In the genomic region with DNA sequence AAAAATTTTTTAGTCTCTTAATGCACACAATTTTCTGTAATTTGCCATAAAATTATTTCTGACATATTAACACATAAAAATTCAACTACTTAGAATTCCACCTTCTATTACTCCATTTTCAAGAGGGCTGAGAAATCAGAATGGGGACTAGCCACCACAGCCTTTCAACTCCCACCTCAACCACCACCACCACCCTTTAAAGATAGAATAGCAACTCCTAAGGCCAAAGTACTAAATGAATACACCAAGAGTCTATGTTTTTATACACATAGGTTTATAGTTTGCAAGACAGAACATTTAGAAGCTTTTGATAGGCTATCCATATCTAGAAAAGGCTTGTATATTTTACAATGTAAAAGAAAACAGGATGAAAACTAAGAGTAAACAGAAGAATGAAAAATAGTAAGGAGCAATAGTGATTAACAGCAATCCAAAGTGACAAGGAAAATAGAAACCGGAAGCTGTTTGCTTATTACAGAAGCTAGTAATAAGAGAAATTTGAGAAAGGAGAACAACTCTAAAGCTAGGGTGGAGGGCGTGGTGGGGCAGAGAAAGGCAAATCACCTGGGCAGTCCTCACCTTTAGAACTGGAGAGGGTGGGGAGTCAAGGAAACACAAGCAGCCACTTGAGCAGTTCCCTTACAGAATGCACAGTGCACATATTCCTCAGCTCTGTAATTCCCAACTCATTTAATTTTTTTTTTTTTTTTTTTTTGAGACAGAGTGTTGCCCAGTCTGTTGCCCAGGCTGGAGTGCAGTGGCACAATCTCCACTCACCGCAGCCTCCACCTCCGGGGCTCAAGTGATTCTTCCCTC, we compare ENCODE assay signal across 10 cellular contexts. TPM values are rescaled to one million over a fixed set of nuclear protein-coding genes. Genes with fewer than 3 reads are reported as not detected.
DNase-seq lines count a peak whose midpoint lies in the region; ATAC-seq and TF ChIP-seq lines count a peak whose summit lies in the region.
"Had no signal": no experiment of that assay in that cellular context is flagged by ENCODE, and none has a peak within 500 bp of the region (broad histone marks: within the 10 kb centered on the region; RNA-seq: fewer than 3 reads in every experiment).

No MANE protein-coding gene starts in this region.

- CTCF ChIA-PET in activated CD8-positive, alpha-beta T cell treated with anti-CD3 and anti-CD28 coated beads for 36 hours (lab: Charles Lee), result no interaction called here
- CTCF ChIA-PET in activated CD8-positive, alpha-beta T cell treated with anti-CD3 and anti-CD28 coated beads, Interleukin-2, amount 10 ng/mL, durations not matched to agents 7 days and 5 days (lab: Charles Lee), result no interaction called here

- H3K4me3 ChIP-seq in HL-60 (replicated peaks; ENCODE audit: insufficient read depth, low read length), result no peak overlapping the region

- POLR2A ChIA-PET in activated CD8-positive, alpha-beta T cell treated with anti-CD3 and anti-CD28 coated beads for 36 hours (lab: Charles Lee), result no interaction called here
- POLR2A ChIA-PET in activated CD8-positive, alpha-beta T cell treated with anti-CD3 and anti-CD28 coated beads, Interleukin-2, amount 10 ng/mL, durations not matched to agents 7 days and 5 days (lab: Charles Lee), result no interaction called here

- no peak for TF ChIP-seq CTCF in activated CD8-positive, alpha-beta T cell treated with anti-CD3 and anti-CD28 coated beads for 36 hours (IDR thresholded peaks at IDR 0.05)
- TF ChIP-seq CTCF in HL-60 (IDR thresholded peaks at IDR 0.05; ENCODE audit: insufficient read depth, low read length), result no peak

- intact Hi-C loops in activated CD8-positive, alpha-beta T cell treated with anti-CD3 and anti-CD28 coated beads for 36 hours (cut with micrococcal nuclease), result no loop called here
- intact Hi-C loops in head of caudate nucleus (cut with DNase I), result no loop called here

- H3K27ac Mint-ChIP-seq in activated CD8-positive, alpha-beta T cell treated with anti-CD3 and anti-CD28 coated beads for 36 hours, result peak overlapping the region; percentile 25
- no peak overlapping the region for H3K27ac Mint-ChIP-seq in activated CD8-positive, alpha-beta T cell treated with anti-CD3 and anti-CD28 coated beads, Interleukin-2, amount 10 ng/mL, durations not matched to agents 7 days and 5 days
- peak overlapping the region; percentile 9 for H3K27ac Mint-ChIP-seq in activated T-helper 17 cell treated with anti-CD3 and anti-CD28 coated beads, Interleukin-2, amount 50 U/mL, for 72 hours

- H3K4me3 Mint-ChIP-seq in activated CD8-positive, alpha-beta T cell treated with anti-CD3 and anti-CD28 coated beads for 36 hours, result no peak overlapping the region
- H3K4me3 Mint-ChIP-seq in activated CD8-positive, alpha-beta T cell treated with anti-CD3 and anti-CD28 coated beads, Interleukin-2, amount 10 ng/mL, durations not matched to agents 7 days and 5 days, result no peak overlapping the region
- peak overlapping the region; percentile 6 for H3K4me3 Mint-ChIP-seq in activated T-helper 17 cell treated with anti-CD3 and anti-CD28 coated beads, Interleukin-2, amount 50 U/mL, for 72 hours

- peaks cover 5% of the 10 kb centered on the region for H3K36me3 Mint-ChIP-seq in activated CD8-positive, alpha-beta T cell treated with anti-CD3 and anti-CD28 coated beads for 36 hours (ENCODE audit: low read depth)
- H3K36me3 Mint-ChIP-seq in activated CD8-positive, alpha-beta T cell treated with anti-CD3 and anti-CD28 coated beads, Interleukin-2, amount 10 ng/mL, durations not matched to agents 7 days and 5 days (ENCODE audit: low read depth), result peaks cover 11% of the 10 kb centered on the region
- no peaks in the 10 kb centered on the region for H3K36me3 Mint-ChIP-seq in activated T-helper 17 cell treated with anti-CD3 and anti-CD28 coated beads, Interleukin-2, amount 50 U/mL, for 72 hours (ENCODE audit: low read depth)

- peaks cover 3% of the 10 kb centered on the region for H3K9me3 Mint-ChIP-seq in activated CD8-positive, alpha-beta T cell treated with anti-CD3 and anti-CD28 coated beads for 36 hours
- no peaks in the 10 kb centered on the region for H3K9me3 Mint-ChIP-seq in activated CD8-positive, alpha-beta T cell treated with anti-CD3 and anti-CD28 coated beads, Interleukin-2, amount 10 ng/mL, durations not matched to agents 7 days and 5 days (ENCODE audit: insufficient read depth)
- H3K9me3 Mint-ChIP-seq in activated T-helper 17 cell treated with anti-CD3 and anti-CD28 coated beads, Interleukin-2, amount 50 U/mL, for 72 hours, result peaks cover 4% of the 10 kb centered on the region

- ATAC-seq in activated CD8-positive, alpha-beta T cell treated with anti-CD3 and anti-CD28 coated beads for 36 hours, result no peak
- ATAC-seq in activated CD8-positive, alpha-beta T cell treated with anti-CD3 and anti-CD28 coated beads, Interleukin-2, amount 10 ng/mL, durations not matched to agents 7 days and 5 days, result no peak
- no peak for ATAC-seq in activated T-helper 17 cell treated with anti-CD3 and anti-CD28 coated beads, Interleukin-2, amount 50 U/mL, for 72 hours (replicated peaks)
- peak; percentile 59 for ATAC-seq in stimulated activated naive CD8-positive, alpha-beta T cell treated with anti-CD3 and anti-CD28 coated beads, Interleukin-15, Interleukin-2, amounts not matched to agents 100 U/mL and 50 U/mL, for 24 hours
- no peak for ATAC-seq in GM18517 (IDR thresholded peaks at IDR 0.05; ENCODE audit: unreplicated experiment)

- peak overlapping the region; percentile 13; the same call in 1 of the 2 replicates for H3K27ac ChIP-seq in HL-60 (replicated peaks)

- no peaks in the 10 kb centered on the region for H3K27me3 Mint-ChIP-seq in activated CD8-positive, alpha-beta T cell treated with anti-CD3 and anti-CD28 coated beads for 36 hours
- H3K27me3 Mint-ChIP-seq in activated CD8-positive, alpha-beta T cell treated with anti-CD3 and anti-CD28 coated beads, Interleukin-2, amount 10 ng/mL, durations not matched to agents 7 days and 5 days (ENCODE audit: low read depth), result no peaks in the 10 kb centered on the region
- H3K27me3 Mint-ChIP-seq in activated T-helper 17 cell treated with anti-CD3 and anti-CD28 coated beads, Interleukin-2, amount 50 U/mL, for 72 hours, result no peaks in the 10 kb centered on the region

- H3K4me1 Mint-ChIP-seq in activated CD8-positive, alpha-beta T cell treated with anti-CD3 and anti-CD28 coated beads for 36 hours (ENCODE audit: low read depth), result peaks cover 52% of the 10 kb centered on the region
- peaks cover 27% of the 10 kb centered on the region for H3K4me1 Mint-ChIP-seq in activated CD8-positive, alpha-beta T cell treated with anti-CD3 and anti-CD28 coated beads, Interleukin-2, amount 10 ng/mL, durations not matched to agents 7 days and 5 days (ENCODE audit: low read depth)
- peaks cover 40% of the 10 kb centered on the region for H3K4me1 Mint-ChIP-seq in activated T-helper 17 cell treated with anti-CD3 and anti-CD28 coated beads, Interleukin-2, amount 50 U/mL, for 72 hours

- no peak for DNase-seq in activated CD8-positive, alpha-beta T cell treated with anti-CD3 and anti-CD28 coated beads for 36 hours
- no peak for DNase-seq in activated CD8-positive, alpha-beta T cell treated with anti-CD3 and anti-CD28 coated beads, Interleukin-2, amount 10 ng/mL, durations not matched to agents 7 days and 5 days
- DNase-seq in HL-60 (ENCODE audit: low read depth in 1 of 2, low spot score in 1 of 2), result peak in 1 of 2 experiments; percentile 28
- no peak for DNase-seq in stimulated activated naive CD8-positive, alpha-beta T cell treated with anti-CD3 and anti-CD28 coated beads, Interleukin-15, Interleukin-2, amounts not matched to agents 100 U/mL and 50 U/mL, for 24 hours
- no peak for DNase-seq in head of caudate nucleus
- DNase-seq in NCI-H510A treated with DMSO at 0.1 percent for 48 hours (lab: John Stamatoyannopoulos, UW), result no peak
- DNase-seq: activated CD8-positive, alpha-beta memory T cell treated with anti-CD3 and anti-CD28 coated beads, Interleukin-2, amount 50 U/mL, for 4 hours; erythroblast had no signal

- no peaks in the 10 kb centered on the region for H3K27me3 ChIP-seq in HL-60 (ENCODE audit: insufficient read depth, poor library complexity, severe bottlenecking)

RNA-seq across cellular contexts. Expression of a gene that starts 27.7 kb away (rescaled TPM):
- 10 to 100 TPM; 56.6 to 63.6 TPM for total RNA-seq in activated CD8-positive, alpha-beta T cell treated with anti-CD3 and anti-CD28 coated beads for 36 hours
- 10 to 100 TPM; 57.2 to 58.4 TPM for total RNA-seq in activated CD8-positive, alpha-beta T cell treated with anti-CD3 and anti-CD28 coated beads, Interleukin-2, amount 10 ng/mL, durations not matched to agents 7 days and 5 days
- total RNA-seq in activated T-helper 17 cell treated with anti-CD3 and anti-CD28 coated beads, Interleukin-2, amount 50 U/mL, for 72 hours, result 10 to 100 TPM; 54.2 to 65.4 TPM
